32 cellular contexts compared by ENCODE assay signal in the genomic region with DNA sequence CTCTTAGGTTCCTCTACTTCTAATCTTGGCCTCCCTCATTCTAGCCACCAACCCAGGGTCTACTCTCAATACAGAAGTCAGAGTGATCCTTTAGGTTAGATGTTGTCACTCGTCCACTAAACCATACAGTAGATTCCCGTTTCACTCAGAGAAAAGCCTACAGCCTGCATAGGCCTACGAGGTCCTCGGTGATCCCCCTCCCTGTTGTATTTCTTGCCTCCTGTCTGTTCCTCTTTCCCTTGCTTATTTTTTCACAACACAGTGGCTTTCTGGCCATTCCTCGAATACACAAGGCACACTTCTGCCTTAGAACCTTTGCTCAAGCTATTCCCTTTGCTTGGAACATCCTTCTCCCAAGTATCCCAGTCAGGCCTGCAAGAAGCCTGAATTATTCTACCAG.
"Had no signal": no experiment of that assay in that cellular context is flagged by ENCODE, and none has a peak within 500 bp of the region (broad histone marks: within the 10 kb centered on the region; RNA-seq: fewer than 3 reads in every experiment).

No MANE protein-coding gene starts in this region.

- H3K4me1 Mint-ChIP-seq: activated naive CD4-positive, alpha-beta T cell treated with anti-CD3 and anti-CD28 coated beads, Interleukin-2, amount 50 U/mL, for 24 hours; activated naive CD8-positive, alpha-beta T cell treated with anti-CD3 and anti-CD28 coated beads for 36 hours; brain had no signal

- H3K9me3 ChIP-seq: adrenal gland, breast epithelium, colonic mucosa, heart left ventricle had no signal

- H3K9me3 Mint-ChIP-seq: activated CD4-positive, alpha-beta memory T cell treated with anti-CD3 and anti-CD28 coated beads for 36 hours; activated CD4-positive, alpha-beta T cell treated with anti-CD3 and anti-CD28 coated beads, Interleukin-2, amount 10 ng/mL, durations not matched to agents 24 days and 14 days; activated naive CD4-positive, alpha-beta T cell treated with anti-CD3 and anti-CD28 coated beads for 36 hours; activated naive CD4-positive, alpha-beta T cell treated with anti-CD3 and anti-CD28 coated beads, Interleukin-2, amount 50 U/mL, for 24 hours; activated naive CD8-positive, alpha-beta T cell treated with anti-CD3 and anti-CD28 coated beads for 36 hours; activated naive CD8-positive, alpha-beta T cell treated with anti-CD3 and anti-CD28 coated beads, Interleukin-2, amount 50 U/mL, for 24 hours; activated T-helper 1 cell treated with anti-CD3 and anti-CD28 coated beads, Interleukin-12 subunit alpha, Interleukin-12 subunit beta, Interleukin-2, Interleukin-4 antibody, amounts not matched to agents 30 ng/mL and 10 ng/mL and 1 ng/mL, durations not matched to agents 14 hours and 24 hours and 36 hours; activated T-helper 2 cell treated with anti-CD3 and anti-CD28 coated beads, Interferon-gamma antibody, Interleukin-2, Interleukin-4, amounts not matched to agents 10 μg/mL and 5 μg/mL and 100 μg/mL, durations not matched to agents 14 hours and 24 hours and 36 hours; brain had no signal

- H3K4me3 Mint-ChIP-seq: activated CD4-positive, alpha-beta memory T cell treated with anti-CD3 and anti-CD28 coated beads for 36 hours; activated CD4-positive, alpha-beta T cell treated with anti-CD3 and anti-CD28 coated beads for 36 hours; activated CD4-positive, alpha-beta T cell treated with anti-CD3 and anti-CD28 coated beads, Interleukin-2, amount 10 ng/mL, durations not matched to agents 24 days and 14 days; activated CD8-positive, alpha-beta memory T cell treated with anti-CD3 and anti-CD28 coated beads, Interleukin-2, amount 10 ng/mL, durations not matched to agents 7 days and 5 days; activated CD8-positive, alpha-beta T cell treated with anti-CD3 and anti-CD28 coated beads, Interleukin-2, amount 10 ng/mL, durations not matched to agents 7 days and 5 days; activated naive CD4-positive, alpha-beta T cell treated with anti-CD3 and anti-CD28 coated beads for 36 hours; activated naive CD4-positive, alpha-beta T cell treated with anti-CD3 and anti-CD28 coated beads, Interleukin-2, amount 50 U/mL, for 24 hours; activated naive CD8-positive, alpha-beta T cell treated with anti-CD3 and anti-CD28 coated beads for 36 hours; activated naive CD8-positive, alpha-beta T cell treated with anti-CD3 and anti-CD28 coated beads, Interleukin-2, amount 50 U/mL, for 24 hours; activated T-helper 1 cell treated with anti-CD3 and anti-CD28 coated beads, Interleukin-12 subunit alpha, Interleukin-12 subunit beta, Interleukin-2, Interleukin-4 antibody, amounts not matched to agents 30 ng/mL and 10 ng/mL and 1 ng/mL, durations not matched to agents 14 hours and 24 hours and 36 hours; brain had no signal

- DNase-seq: activated CD4-positive, alpha-beta memory T cell treated with anti-CD3 and anti-CD28 coated beads for 36 hours; activated CD4-positive, alpha-beta T cell treated with anti-CD3 and anti-CD28 coated beads for 36 hours; activated CD4-positive, alpha-beta T cell treated with anti-CD3 and anti-CD28 coated beads, Interleukin-2, amount 10 ng/mL, durations not matched to agents 24 days and 14 days; activated CD4-positive, CD25-positive, alpha-beta regulatory T cell; activated CD4-positive, CD25-positive, alpha-beta regulatory T cell treated with anti-CD3 and anti-CD28 coated beads, Interleukin-2, amount 50 U/mL, for 72 hours; activated CD8-positive, alpha-beta memory T cell treated with anti-CD3 and anti-CD28 coated beads, Interleukin-2, amount 10 ng/mL, durations not matched to agents 7 days and 5 days; activated CD8-positive, alpha-beta memory T cell treated with anti-CD3 and anti-CD28 coated beads, Interleukin-2, amount 50 U/mL, for 4 hours; activated CD8-positive, alpha-beta T cell treated with anti-CD3 and anti-CD28 coated beads, Interleukin-2, amount 10 ng/mL, durations not matched to agents 7 days and 5 days; activated effector memory CD4-positive, alpha-beta T cell treated with anti-CD3 and anti-CD28 coated beads, Interleukin-2, amount 50 U/mL, for 16 hours; activated naive CD4-positive, alpha-beta T cell treated with anti-CD3 and anti-CD28 coated beads for 36 hours; activated naive CD8-positive, alpha-beta T cell treated with anti-CD3 and anti-CD28 coated beads for 36 hours; activated naive CD8-positive, alpha-beta T cell treated with anti-CD3 and anti-CD28 coated beads, Interleukin-2, amount 50 U/mL, for 24 hours; activated T-cell treated with anti-CD3 and anti-CD28 coated beads, Interleukin-2, amount 50 U/mL, for 1 hour; activated T-cell treated with anti-CD3 and anti-CD28 coated beads, Interleukin-2, amount 50 U/mL, for 48 hours; adrenal gland; amygdala; aorta; central memory CD4-positive, alpha-beta T cell; cerebellar nuclear complex; colonic mucosa; effector CD8-positive, alpha-beta T cell; foreskin fibroblast; glutamatergic neuron; heart left ventricle; T-helper 2 cell had no signal

- H3K27me3 ChIP-seq: adrenal gland, breast epithelium, cardiac muscle cell, colonic mucosa had no signal

- H3K27ac ChIP-seq: adrenal gland, breast epithelium, cardiac muscle cell, colonic mucosa, epithelial cell of prostate, heart left ventricle had no signal

- ATAC-seq: activated CD4-positive, alpha-beta T cell treated with anti-CD3 and anti-CD28 coated beads for 36 hours; activated CD8-positive, alpha-beta memory T cell treated with anti-CD3 and anti-CD28 coated beads, Interleukin-2, amount 10 ng/mL, durations not matched to agents 7 days and 5 days; activated CD8-positive, alpha-beta T cell treated with anti-CD3 and anti-CD28 coated beads, Interleukin-2, amount 10 ng/mL, durations not matched to agents 7 days and 5 days; activated naive CD8-positive, alpha-beta T cell treated with anti-CD3 and anti-CD28 coated beads, Interleukin-2, amount 50 U/mL, for 24 hours; heart left ventricle had no signal

- H3K36me3 Mint-ChIP-seq: activated CD4-positive, alpha-beta memory T cell treated with anti-CD3 and anti-CD28 coated beads for 36 hours; activated CD8-positive, alpha-beta memory T cell treated with anti-CD3 and anti-CD28 coated beads, Interleukin-2, amount 10 ng/mL, durations not matched to agents 7 days and 5 days; activated naive CD4-positive, alpha-beta T cell treated with anti-CD3 and anti-CD28 coated beads, Interleukin-2, amount 50 U/mL, for 24 hours; activated naive CD8-positive, alpha-beta T cell treated with anti-CD3 and anti-CD28 coated beads for 36 hours; brain had no signal

- H3K4me3 ChIP-seq: adrenal gland, breast epithelium, cardiac muscle cell, colonic mucosa, heart left ventricle had no signal

- H3K27ac Mint-ChIP-seq: activated CD4-positive, alpha-beta memory T cell treated with anti-CD3 and anti-CD28 coated beads for 36 hours; activated CD4-positive, alpha-beta T cell treated with anti-CD3 and anti-CD28 coated beads for 36 hours; activated CD4-positive, alpha-beta T cell treated with anti-CD3 and anti-CD28 coated beads, Interleukin-2, amount 10 ng/mL, durations not matched to agents 24 days and 14 days; activated CD8-positive, alpha-beta memory T cell treated with anti-CD3 and anti-CD28 coated beads, Interleukin-2, amount 10 ng/mL, durations not matched to agents 7 days and 5 days; activated CD8-positive, alpha-beta T cell treated with anti-CD3 and anti-CD28 coated beads, Interleukin-2, amount 10 ng/mL, durations not matched to agents 7 days and 5 days; activated naive CD4-positive, alpha-beta T cell treated with anti-CD3 and anti-CD28 coated beads for 36 hours; activated naive CD4-positive, alpha-beta T cell treated with anti-CD3 and anti-CD28 coated beads, Interleukin-2, amount 50 U/mL, for 24 hours; activated naive CD8-positive, alpha-beta T cell treated with anti-CD3 and anti-CD28 coated beads for 36 hours; activated naive CD8-positive, alpha-beta T cell treated with anti-CD3 and anti-CD28 coated beads, Interleukin-2, amount 50 U/mL, for 24 hours; activated T-helper 1 cell treated with anti-CD3 and anti-CD28 coated beads, Interleukin-12 subunit alpha, Interleukin-12 subunit beta, Interleukin-2, Interleukin-4 antibody, amounts not matched to agents 30 ng/mL and 10 ng/mL and 1 ng/mL, durations not matched to agents 14 hours and 24 hours and 36 hours; activated T-helper 2 cell treated with anti-CD3 and anti-CD28 coated beads, Interferon-gamma antibody, Interleukin-2, Interleukin-4, amounts not matched to agents 10 μg/mL and 5 μg/mL and 100 μg/mL, durations not matched to agents 14 hours and 24 hours and 36 hours; brain had no signal

- H3K36me3 ChIP-seq: adrenal gland, breast epithelium, cardiac muscle cell, colonic mucosa, heart left ventricle had no signal

- H3K4me1 ChIP-seq: adrenal gland, breast epithelium, colonic mucosa had no signal

- H3K27me3 Mint-ChIP-seq: activated CD4-positive, alpha-beta memory T cell treated with anti-CD3 and anti-CD28 coated beads for 36 hours; activated CD4-positive, alpha-beta T cell treated with anti-CD3 and anti-CD28 coated beads for 36 hours; activated naive CD8-positive, alpha-beta T cell treated with anti-CD3 and anti-CD28 coated beads for 36 hours; brain had no signal
